ENCODE assay signal across 24 cellular contexts in the genomic region with DNA sequence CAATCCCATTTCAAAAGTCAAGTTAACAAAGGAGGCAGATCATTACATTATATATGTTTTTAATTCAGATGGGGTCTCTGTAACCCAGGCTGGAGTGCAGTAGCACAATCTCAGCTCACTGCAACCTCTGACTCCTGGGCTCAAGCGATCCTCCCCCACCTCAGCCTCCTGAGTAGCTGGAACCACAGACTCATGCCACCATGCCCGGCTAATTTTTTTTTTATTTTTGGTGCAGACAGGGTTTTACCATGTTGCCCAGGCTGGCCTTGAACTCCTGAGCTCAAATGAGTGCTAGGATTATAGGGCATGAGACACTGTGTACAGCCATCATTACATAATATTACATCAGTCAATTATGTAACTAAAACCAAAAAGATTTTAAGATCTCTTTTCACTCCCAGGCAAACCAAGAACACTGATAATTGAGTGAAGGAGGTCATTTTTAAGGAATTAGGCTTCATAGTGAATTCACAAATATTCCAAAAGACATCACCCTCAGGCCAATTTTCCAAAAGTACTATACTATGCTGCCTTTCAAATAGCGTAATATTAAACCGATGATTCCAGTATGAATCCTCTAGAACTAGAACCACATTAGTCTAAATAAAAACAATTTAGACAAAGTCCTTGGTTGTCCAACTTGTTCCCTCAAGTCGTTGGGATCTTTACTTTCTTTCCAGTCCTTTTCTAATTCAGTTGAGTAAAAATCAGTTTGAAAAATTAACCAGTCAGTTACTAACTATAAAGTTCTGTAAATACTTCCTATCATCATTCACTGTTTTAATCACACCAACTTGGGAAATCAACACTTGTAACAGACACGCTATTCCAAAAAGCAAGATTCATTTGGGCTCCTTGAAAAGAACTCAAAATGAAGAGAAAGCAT. TPM values are rescaled to one million over a fixed set of nuclear protein-coding genes. Genes with fewer than 3 reads are reported as not detected.
DNase-seq lines count a peak whose midpoint lies in the region; ATAC-seq, FAIRE-seq and TF ChIP-seq lines count a peak whose summit lies in the region.
"Had no signal": no experiment of that assay in that cellular context is flagged by ENCODE, and none has a peak within 500 bp of the region (broad histone marks: within the 10 kb centered on the region; RNA-seq: fewer than 3 reads in every experiment).

No MANE protein-coding gene starts in this region.

- no peaks in the 10 kb centered on the region for H3K27me3 Mint-ChIP-seq in activated naive CD4-positive, alpha-beta T cell treated with anti-CD3 and anti-CD28 coated beads for 36 hours (ENCODE audit: low read depth)
- no peaks in the 10 kb centered on the region for H3K27me3 Mint-ChIP-seq in WTC11 (ENCODE audit: low read depth)
- H3K27me3 Mint-ChIP-seq: activated CD8-positive, alpha-beta memory T cell treated with anti-CD3 and anti-CD28 coated beads, Interleukin-2, amount 10 ng/mL, durations not matched to agents 7 days and 5 days; activated T-helper 17 cell treated with anti-CD3 and anti-CD28 coated beads, Interleukin-2, amount 50 U/mL, for 72 hours; brain; naive thymus-derived CD8-positive, alpha-beta T cell had no signal

- TF ChIP-seq CTCF in WTC11 (IDR thresholded peaks at IDR 0.05) = no peak
- no peak for TF ChIP-seq CTCF in HepG2 (CRISPR knock-in tag; IDR thresholded peaks at IDR 0.05)
- TF ChIP-seq CTCF in lower lobe of right lung (IDR thresholded peaks at IDR 0.05) = no peak

- H3K4me3 ChIP-seq in HepG2 (replicated peaks in 1 of 3; ENCODE audit: insufficient read depth in 1 of 3, low read depth in 2 of 3, low read length in 3 of 3) = no peak overlapping the region
- H3K4me3 ChIP-seq in lower lobe of right lung = no peak overlapping the region
- H3K4me3 ChIP-seq: BLaER1 had no signal

- H3K4me2 ChIP-seq in HepG2 (ENCODE audit: low read depth, low read length) = no peak overlapping the region
- H3K4me2 ChIP-seq: BLaER1 had no signal

- no TSS peak for BruUV-seq in HepG2 (replicated peaks; lab: Mats Ljungman, UMichigan)

- CTCF ChIA-PET in activated naive CD4-positive, alpha-beta T cell treated with anti-CD3 and anti-CD28 coated beads for 36 hours (lab: Charles Lee) = no interaction called here
- CTCF ChIA-PET in WTC11 (lab: Charles Lee) = interaction anchor here (1.6 kb wide), 1 partner anchor 392 kb away, joined by 3 read pairs; a partner anchor contains a TSS
- CTCF ChIA-PET in HepG2 (lab: Yijun Ruan, JAX; ENCODE audit: low intra/inter-chr PET ratio, low total read pairs) = no interaction called here

- TF ChIP-seq EP300 in HepG2 (IDR thresholded peaks at IDR 0.05; ENCODE audit: low read depth in 2 of 2, low read length in 2 of 2) (no peak), HepG2 (CRISPR knock-in tag; IDR thresholded peaks at IDR 0.05; ENCODE audit: borderline replicate concordance) (no peak)

- 94% methylated on average over 6 of the region's 6 CpGs for WGBS in HepG2 (ENCODE audit: low lambda C conversion rate)

- POLR2A ChIA-PET in WTC11 (lab: Charles Lee) = no interaction called here
- POLR2A ChIA-PET in HepG2 (lab: Yijun Ruan, JAX) = interaction anchor here (0.6 to 2.2 kb wide), 2 partner anchors 16 to 84 kb away, joined by 3 to 7 read pairs; a partner anchor contains a TSS

- intact Hi-C loops in activated naive CD4-positive, alpha-beta T cell treated with anti-CD3 and anti-CD28 coated beads for 36 hours (cut with micrococcal nuclease) = no loop called here
- intact Hi-C loops in HepG2 (cut with micrococcal nuclease; ENCODE audit: unreplicated experiment) = no loop called here
- intact Hi-C loops in lower lobe of right lung (cut with DNase I) = no loop called here

- H3K36me3 Mint-ChIP-seq in activated naive CD4-positive, alpha-beta T cell treated with anti-CD3 and anti-CD28 coated beads for 36 hours (ENCODE audit: low read depth) = peaks cover 59% of the 10 kb centered on the region
- H3K36me3 Mint-ChIP-seq in activated naive CD4-positive, alpha-beta T cell treated with anti-CD3 and anti-CD28 coated beads, Interleukin-2, amount 50 U/mL, for 72 hours = peaks cover 25 to 50% of the 10 kb centered on the region in 2 donors
- H3K36me3 Mint-ChIP-seq in WTC11 = peaks cover 77% of the 10 kb centered on the region

- TF ChIP-seq POLR2A in HepG2 (IDR thresholded peaks at IDR 0.05; ENCODE audit: insufficient read depth in 1 of 2, low read depth in 2 of 2, low read length in 2 of 2) = no peak

- FAIRE-seq in HepG2 (lab: Jason Lieb, UNC) = no peak
- FAIRE-seq: H1 had no signal

- H3K4me3 Mint-ChIP-seq in activated naive CD4-positive, alpha-beta T cell treated with anti-CD3 and anti-CD28 coated beads for 36 hours = no peak overlapping the region
- H3K4me3 Mint-ChIP-seq in WTC11 = no peak overlapping the region
- H3K4me3 Mint-ChIP-seq: activated CD8-positive, alpha-beta memory T cell treated with anti-CD3 and anti-CD28 coated beads, Interleukin-2, amount 10 ng/mL, durations not matched to agents 7 days and 5 days; activated T-helper 17 cell treated with anti-CD3 and anti-CD28 coated beads, Interleukin-2, amount 50 U/mL, for 72 hours; brain; naive thymus-derived CD8-positive, alpha-beta T cell had no signal

- in situ Hi-C loops in HepG2 (cut with HindIII; ENCODE audit: extremely low pct_ligation_motif_present, low pct_unique_long_range_greater_than_20kb) = no loop called here

- H3K27ac ChIP-seq in HepG2 (ENCODE audit: extremely low read length, insufficient read depth, low read length) (no peak overlapping the region), lower lobe of right lung (no peak overlapping the region)
- H3K27ac ChIP-seq: BLaER1 had no signal

- peaks cover 36% of the 10 kb centered on the region for H3K79me2 ChIP-seq in HepG2 (ENCODE audit: insufficient read depth, low read length)

- no peaks in the 10 kb centered on the region for H3K9me3 Mint-ChIP-seq in activated naive CD4-positive, alpha-beta T cell treated with anti-CD3 and anti-CD28 coated beads for 36 hours
- H3K9me3 Mint-ChIP-seq in activated naive CD4-positive, alpha-beta T cell treated with anti-CD3 and anti-CD28 coated beads, Interleukin-2, amount 50 U/mL, for 72 hours = no peaks in the 10 kb centered on the region
- H3K9me3 Mint-ChIP-seq in WTC11 = no peaks in the 10 kb centered on the region
- H3K9me3 Mint-ChIP-seq: activated T-helper 17 cell treated with anti-CD3 and anti-CD28 coated beads, Interleukin-2, amount 50 U/mL, for 72 hours; brain; naive thymus-derived CD8-positive, alpha-beta T cell had no signal

- peaks cover 68% of the 10 kb centered on the region for H4K20me1 ChIP-seq in HepG2 (ENCODE audit: insufficient read depth, low read length)

- DNase-seq in activated naive CD4-positive, alpha-beta T cell treated with anti-CD3 and anti-CD28 coated beads for 36 hours = no peak
- DNase-seq in activated naive CD4-positive, alpha-beta T cell treated with anti-CD3 and anti-CD28 coated beads, Interleukin-2, amount 50 U/mL, for 72 hours (ENCODE audit: low spot score in 2 of 2) = no peak
- DNase-seq in GM03348 (ENCODE audit: low spot score) = peak; percentile 30
- DNase-seq in WTC11 (ENCODE audit: low spot score) = no peak
- no peak for DNase-seq in HepG2 (ENCODE audit: low spot score)
- no peak for DNase-seq in NCI-H1105 treated with DMSO at 0.1 percent for 48 hours (lab: John Stamatoyannopoulos, UW)
- no peak for DNase-seq in OCI-M2 (lab: John Stamatoyannopoulos, UW; ENCODE audit: unreplicated experiment)
- no peak for DNase-seq in lower lobe of right lung
- DNase-seq: ACHN; activated CD4-positive, alpha-beta T cell treated with anti-CD3 and anti-CD28 coated beads for 4 hours; activated CD8-positive, alpha-beta memory T cell treated with anti-CD3 and anti-CD28 coated beads, Interleukin-2, amount 10 ng/mL, durations not matched to agents 7 days and 5 days; DMS53; glutamatergic neuron; kidney; naive thymus-derived CD8-positive, alpha-beta T cell; NCI-H1417 treated with DMSO at 0.1 percent for 48 hours; NCI-H774; occipital lobe; stimulated activated naive CD4-positive, alpha-beta T cell treated with Interleukin-2 at 50 U/mL for 16 hours had no signal

- peaks cover 10% of the 10 kb centered on the region for H3K4me1 Mint-ChIP-seq in activated naive CD4-positive, alpha-beta T cell treated with anti-CD3 and anti-CD28 coated beads for 36 hours (ENCODE audit: low read depth)
- H3K4me1 Mint-ChIP-seq in WTC11 = no peaks in the 10 kb centered on the region
- H3K4me1 Mint-ChIP-seq: activated T-helper 17 cell treated with anti-CD3 and anti-CD28 coated beads, Interleukin-2, amount 50 U/mL, for 72 hours had no signal

- H2AFZ ChIP-seq in HepG2 (ENCODE audit: low read length) = no peak overlapping the region

- no peak for ATAC-seq in activated naive CD4-positive, alpha-beta T cell treated with anti-CD3 and anti-CD28 coated beads, Interleukin-2, amount 50 U/mL, for 72 hours
- no peak for ATAC-seq in WTC11
- no peak for ATAC-seq in HepG2
- ATAC-seq in lower lobe of right lung = no peak
- ATAC-seq: activated CD8-positive, alpha-beta memory T cell treated with anti-CD3 and anti-CD28 coated beads, Interleukin-2, amount 10 ng/mL, durations not matched to agents 7 days and 5 days; activated T-helper 17 cell treated with anti-CD3 and anti-CD28 coated beads, Interleukin-2, amount 50 U/mL, for 72 hours; naive thymus-derived CD8-positive, alpha-beta T cell; SK-N-SH treated with all-trans-retinoic acid at 6 μM for 48 hours had no signal

- peak overlapping the region; percentile 59 for H3K27ac Mint-ChIP-seq in activated naive CD4-positive, alpha-beta T cell treated with anti-CD3 and anti-CD28 coated beads for 36 hours
- peak overlapping the region in 1 of 2 donors; percentile 55 for H3K27ac Mint-ChIP-seq in activated naive CD4-positive, alpha-beta T cell treated with anti-CD3 and anti-CD28 coated beads, Interleukin-2, amount 50 U/mL, for 72 hours
- H3K27ac Mint-ChIP-seq in WTC11 = no peak overlapping the region
- H3K27ac Mint-ChIP-seq: activated CD8-positive, alpha-beta memory T cell treated with anti-CD3 and anti-CD28 coated beads, Interleukin-2, amount 10 ng/mL, durations not matched to agents 7 days and 5 days; activated T-helper 17 cell treated with anti-CD3 and anti-CD28 coated beads, Interleukin-2, amount 50 U/mL, for 72 hours had no signal

- peaks cover 9% of the 10 kb centered on the region; the same call in 1 of the 2 replicates for H3K4me1 ChIP-seq in HepG2 (ENCODE audit: insufficient read depth, low read length)
- H3K4me1 ChIP-seq in lower lobe of right lung = no peaks in the 10 kb centered on the region
- H3K4me1 ChIP-seq: BLaER1 had no signal

- no peak for TF ChIP-seq RAD21 in HepG2 (CRISPR knock-in tag; IDR thresholded peaks at IDR 0.05)

- H3K9me3 ChIP-seq in HepG2 (ENCODE audit: low read length) (no peaks in the 10 kb centered on the region), lower lobe of right lung (no peaks in the 10 kb centered on the region)
- H3K9me3 ChIP-seq: BLaER1 had no signal

- H3K27me3 ChIP-seq in HepG2 (ENCODE audit: control insufficient read depth in 1 of 2, insufficient read depth in 2 of 2, low read length in 2 of 2) (no peaks in the 10 kb centered on the region), lower lobe of right lung (ENCODE audit: low read depth) (no peaks in the 10 kb centered on the region)
- H3K27me3 ChIP-seq: BLaER1 had no signal

- H3K9ac ChIP-seq in HepG2 (ENCODE audit: insufficient read depth, low read depth, low read length) = no peak overlapping the region
- H3K9ac ChIP-seq: BLaER1 had no signal

- H3K36me3 ChIP-seq in HepG2 (replicated peaks in 1 of 2; ENCODE audit: control insufficient read depth in 1 of 2, insufficient read depth in 2 of 2, low read length in 2 of 2) (peaks cover 25 to 79% of the 10 kb centered on the region in 2 experiments), lower lobe of right lung (peaks cover 96% of the 10 kb centered on the region)

RNA-seq across cellular contexts. Expression of a gene that starts 16.1 kb away (rescaled TPM):
- 100 to 1,000 TPM; 155 to 192 TPM for total RNA-seq in activated naive CD4-positive, alpha-beta T cell treated with anti-CD3 and anti-CD28 coated beads for 36 hours
- total RNA-seq in activated naive CD4-positive, alpha-beta T cell treated with anti-CD3 and anti-CD28 coated beads, Interleukin-2, amount 50 U/mL, for 72 hours = 100 to 1,000 TPM; 144 to 147 TPM
- total RNA-seq in WTC11 (2021) = 180 to 184 TPM (median 182 TPM) in 3 replicates
- total RNA-seq in HepG2 (2016; rRNA removed; fragmentation: Illumina TruSeq; extraction: Trizol) = 138 and 153 TPM in 2 replicates
- 69.4 and 87.9 TPM in 2 replicates for total RNA-seq in HepG2 (2016; cell fraction: cytosol; rRNA removed; fragmentation: Illumina TruSeq; extraction: Trizol; ENCODE audit: low read depth)
- 150 and 155 TPM in 2 replicates for total RNA-seq in HepG2 (2016; cell fraction: insoluble cytoplasmic fraction; rRNA removed; fragmentation: Illumina TruSeq; extraction: Trizol)
- 161 and 181 TPM in 2 replicates for total RNA-seq in HepG2 (2016; cell fraction: membrane; rRNA removed; fragmentation: Illumina TruSeq; extraction: Trizol)
- total RNA-seq in HepG2 (2016; cell fraction: nucleus; rRNA removed; fragmentation: Illumina TruSeq; extraction: Trizol) = 122 and 141 TPM in 2 replicates
- 298 and 376 TPM in 2 replicates for polyA plus RNA-seq in HepG2 (2011; rRNA removed)
- polyA plus RNA-seq in HepG2 (2011; cell fraction: cytosol; rRNA removed) = 138 and 172 TPM in 2 replicates
- 48.3 and 58.7 TPM in 2 replicates for polyA plus RNA-seq in HepG2 (2011; cell fraction: nucleus; rRNA removed)
- 275 and 344 TPM in 2 replicates for polyA plus RNA-seq in HepG2 (2012)
- polyA plus RNA-seq in HepG2 (2016; cell fraction: cytosol; fragmentation: Illumina TruSeq; extraction: Trizol; ENCODE audit: low read depth) = 107 and 127 TPM in 2 replicates
- polyA plus RNA-seq in HepG2 (2016; cell fraction: insoluble cytoplasmic fraction; fragmentation: Illumina TruSeq; extraction: Trizol; ENCODE audit: low read depth) = 138 and 146 TPM in 2 replicates
- 182 and 204 TPM in 2 replicates for polyA plus RNA-seq in HepG2 (2016; cell fraction: membrane; fragmentation: Illumina TruSeq; extraction: Trizol; ENCODE audit: low read depth)
- 192 and 196 TPM in 2 replicates for polyA plus RNA-seq in HepG2 (2016; cell fraction: nucleus; fragmentation: Illumina TruSeq; extraction: Trizol; ENCODE audit: insufficient read depth, low read depth)
- 29.6 and 82.1 TPM in 2 replicates for polyA minus RNA-seq in HepG2 (2011; rRNA and poly(A)+ RNA removed; ENCODE audit: low replicate concordance)
- 136 and 144 TPM in 2 replicates for polyA minus RNA-seq in HepG2 (2011; cell fraction: cytosol; rRNA and poly(A)+ RNA removed)
- 77.8 and 97.8 TPM in 2 replicates for polyA minus RNA-seq in HepG2 (2011; cell fraction: nucleus; rRNA and poly(A)+ RNA removed)
- total RNA-seq in lower lobe of right lung = 88.4 TPM

RNA-seq across cellular contexts. Expression of a gene that starts 48.5 kb away (rescaled TPM):
- total RNA-seq in activated naive CD4-positive, alpha-beta T cell treated with anti-CD3 and anti-CD28 coated beads for 36 hours = 100 to 1,000 TPM; 104 TPM
- total RNA-seq in activated naive CD4-positive, alpha-beta T cell treated with anti-CD3 and anti-CD28 coated beads, Interleukin-2, amount 50 U/mL, for 72 hours = 100 to 1,000 TPM; 132 to 142 TPM
- 97.4 to 112 TPM (median 104 TPM) in 3 replicates for total RNA-seq in WTC11 (2021)
- 73.0 and 105 TPM in 2 replicates for total RNA-seq in HepG2 (2016; rRNA removed; fragmentation: Illumina TruSeq; extraction: Trizol)
- total RNA-seq in HepG2 (2016; cell fraction: cytosol; rRNA removed; fragmentation: Illumina TruSeq; extraction: Trizol; ENCODE audit: low read depth) = 20.7 and 28.7 TPM in 2 replicates
- 75.9 and 117 TPM in 2 replicates for total RNA-seq in HepG2 (2016; cell fraction: insoluble cytoplasmic fraction; rRNA removed; fragmentation: Illumina TruSeq; extraction: Trizol)
- total RNA-seq in HepG2 (2016; cell fraction: membrane; rRNA removed; fragmentation: Illumina TruSeq; extraction: Trizol) = 40.3 and 46.0 TPM in 2 replicates
- 53.9 and 58.5 TPM in 2 replicates for total RNA-seq in HepG2 (2016; cell fraction: nucleus; rRNA removed; fragmentation: Illumina TruSeq; extraction: Trizol)
- polyA plus RNA-seq in HepG2 (2011; rRNA removed) = 29.5 and 34.7 TPM in 2 replicates
- 33.1 and 35.4 TPM in 2 replicates for polyA plus RNA-seq in HepG2 (2011; cell fraction: cytosol; rRNA removed)
- 17.2 and 19.6 TPM in 2 replicates for polyA plus RNA-seq in HepG2 (2011; cell fraction: nucleus; rRNA removed)
- 66.2 and 93.3 TPM in 2 replicates for polyA plus RNA-seq in HepG2 (2012)
- 25.6 and 27.5 TPM in 2 replicates for polyA plus RNA-seq in HepG2 (2016; cell fraction: cytosol; fragmentation: Illumina TruSeq; extraction: Trizol; ENCODE audit: low read depth)
- polyA plus RNA-seq in HepG2 (2016; cell fraction: insoluble cytoplasmic fraction; fragmentation: Illumina TruSeq; extraction: Trizol; ENCODE audit: low read depth) = 124 and 129 TPM in 2 replicates
- polyA plus RNA-seq in HepG2 (2016; cell fraction: membrane; fragmentation: Illumina TruSeq; extraction: Trizol; ENCODE audit: low read depth) = 42.1 and 46.7 TPM in 2 replicates
- 66.9 and 70.6 TPM in 2 replicates for polyA plus RNA-seq in HepG2 (2016; cell fraction: nucleus; fragmentation: Illumina TruSeq; extraction: Trizol; ENCODE audit: insufficient read depth, low read depth)
- 14.6 and 22.5 TPM in 2 replicates for polyA minus RNA-seq in HepG2 (2011; rRNA and poly(A)+ RNA removed; ENCODE audit: low replicate concordance)
- polyA minus RNA-seq in HepG2 (2011; cell fraction: cytosol; rRNA and poly(A)+ RNA removed) = 9.6 and 17.9 TPM in 2 replicates
- 50.9 and 51.7 TPM in 2 replicates for polyA minus RNA-seq in HepG2 (2011; cell fraction: nucleus; rRNA and poly(A)+ RNA removed)
- total RNA-seq in lower lobe of right lung = 57.3 TPM
